Comparison of ENCODE assay signal across 1 cellular context in genomic region chr13:110915057-110915873, GRCh38.
TF ChIP-seq lines count a peak whose summit lies in the region.

ANKRD10 (minus strand) TSS chr13:110915069; CDS start chr13:110914934, 135 bp downstream.

TF ChIP-seq in HepG2, 621 proteins besides CTCF, POLR2A, EP300 and RAD21 (continued from another document and continues in another):
- TF ChIP-seq ZNF672 (CRISPR knock-in tag; IDR thresholded peaks at IDR 0.05): no peak
- TF ChIP-seq ATF7 (IDR thresholded peaks at IDR 0.05): no peak
- no peak for TF ChIP-seq ATF7 (CRISPR knock-in tag; IDR thresholded peaks at IDR 0.05)
- no peak for TF ChIP-seq NR2F6 (IDR thresholded peaks at IDR 0.05)
- TF ChIP-seq NR2F6 (CRISPR knock-in tag; IDR thresholded peaks at IDR 0.05): 0 out of 2 replicates have a peak, but pooled peaks have one; percentile 4
- TF ChIP-seq HOXD1 (CRISPR knock-in tag; IDR thresholded peaks at IDR 0.05): no peak
- TF ChIP-seq JUN (CRISPR knock-in tag; IDR thresholded peaks at IDR 0.05): no peak
- no peak for TF ChIP-seq BORCS8-MEF2B (CRISPR knock-in tag; IDR thresholded peaks at IDR 0.05)
- peak; percentile 74; the same call in 1 of the 2 replicates for TF ChIP-seq ZNF670 (CRISPR knock-in tag; IDR thresholded peaks at IDR 0.05; ENCODE audit: borderline replicate concordance)
- no peak for TF ChIP-seq PAX8 (CRISPR knock-in tag; IDR thresholded peaks at IDR 0.05; ENCODE audit: borderline replicate concordance)
- no peak; the same call in 1 of the 2 replicates for TF ChIP-seq THAP11 (CRISPR knock-in tag; IDR thresholded peaks at IDR 0.05)
- no peak for TF ChIP-seq ZNF496 (CRISPR knock-in tag; IDR thresholded peaks at IDR 0.05; ENCODE audit: insufficient replicate concordance)
- no peak; the same call in 1 of the 2 replicates for TF ChIP-seq KDM5B (CRISPR knock-in tag; IDR thresholded peaks at IDR 0.05; ENCODE audit: borderline replicate concordance)
- no peak for TF ChIP-seq ZSCAN25 (CRISPR knock-in tag; IDR thresholded peaks at IDR 0.05)
- no peak for TF ChIP-seq ATM (IDR thresholded peaks at IDR 0.05; ENCODE audit: borderline replicate concordance)
- no peak for TF ChIP-seq ZMYM2 (CRISPR knock-in tag; IDR thresholded peaks at IDR 0.05)
- TF ChIP-seq DMTF1 (CRISPR knock-in tag; IDR thresholded peaks at IDR 0.05): no peak
- TF ChIP-seq ZNF720 (CRISPR knock-in tag; IDR thresholded peaks at IDR 0.05): no peak
- TF ChIP-seq ZNF674 (CRISPR knock-in tag; IDR thresholded peaks at IDR 0.05; ENCODE audit: low read depth): no peak
- 0 out of 2 replicates have a peak, but pooled peaks have one; percentile 44 for TF ChIP-seq BCL3 (CRISPR knock-in tag; IDR thresholded peaks at IDR 0.05)
- TF ChIP-seq NFIC (IDR thresholded peaks at IDR 0.05; ENCODE audit: low read length): no peak
- no peak for TF ChIP-seq IKZF5 (CRISPR knock-in tag; IDR thresholded peaks at IDR 0.05)
- peak in 1 of 2 experiments; percentile 41; a peak in 1 of 4 replicates for TF ChIP-seq NR2F1 (CRISPR knock-in tag; IDR thresholded peaks at IDR 0.05)
- TF ChIP-seq GMEB1 (CRISPR knock-in tag; IDR thresholded peaks at IDR 0.05; ENCODE audit: borderline replicate concordance): no peak
- TF ChIP-seq TFE3 (CRISPR knock-in tag; IDR thresholded peaks at IDR 0.05): peak; percentile 52
- no peak for TF ChIP-seq ZBED4 (CRISPR knock-in tag; IDR thresholded peaks at IDR 0.05; ENCODE audit: borderline replicate concordance)
- no peak for TF ChIP-seq PPARG (CRISPR knock-in tag; conservative IDR thresholded peaks at IDR 0.05)
- peak; percentile 83 for TF ChIP-seq POLR2AphosphoS5 (IDR thresholded peaks at IDR 0.05; ENCODE audit: low read depth, low read length)
- peak; percentile 46; the same call in 1 of the 2 replicates for TF ChIP-seq RXRA (CRISPR knock-in tag; IDR thresholded peaks at IDR 0.05)
- TF ChIP-seq ZNF292 (CRISPR knock-in tag; IDR thresholded peaks at IDR 0.05; ENCODE audit: borderline replicate concordance, low read depth): no peak
- no peak for TF ChIP-seq ZNF543 (CRISPR knock-in tag; IDR thresholded peaks at IDR 0.05)
- no peak for TF ChIP-seq TFDP2 (CRISPR knock-in tag; IDR thresholded peaks at IDR 0.05)
- no peak for TF ChIP-seq FUBP1 (CRISPR knock-in tag; IDR thresholded peaks at IDR 0.05; ENCODE audit: borderline replicate concordance)
- TF ChIP-seq ZBTB7B (CRISPR knock-in tag; IDR thresholded peaks at IDR 0.05): peak; percentile 94
- no peak for TF ChIP-seq TCF7L2 (IDR thresholded peaks at IDR 0.05; ENCODE audit: low read depth, low read length)
- TF ChIP-seq ZNF160 (CRISPR knock-in tag; IDR thresholded peaks at IDR 0.05): peak; percentile 30; the same call in 1 of the 2 replicates
- TF ChIP-seq ZNF577 (CRISPR knock-in tag; IDR thresholded peaks at IDR 0.05; ENCODE audit: borderline replicate concordance, low read depth): no peak
- no peak for TF ChIP-seq ZNF737 (CRISPR knock-in tag; IDR thresholded peaks at IDR 0.05; ENCODE audit: borderline replicate concordance)
- TF ChIP-seq HOXA9 (CRISPR knock-in tag; IDR thresholded peaks at IDR 0.05; ENCODE audit: borderline replicate concordance): no peak
- no peak for TF ChIP-seq XBP1 (CRISPR knock-in tag; IDR thresholded peaks at IDR 0.05)
- peak; percentile 8; the same call in 1 of the 2 replicates for TF ChIP-seq NFYC (CRISPR knock-in tag; IDR thresholded peaks at IDR 0.05)
- no peak; the same call in 1 of the 2 replicates for TF ChIP-seq ELF1 (CRISPR knock-in tag; IDR thresholded peaks at IDR 0.05)
- TF ChIP-seq ELF4 (CRISPR knock-in tag; IDR thresholded peaks at IDR 0.05; ENCODE audit: borderline replicate concordance): no peak; the same call in 1 of the 2 replicates
- no peak for TF ChIP-seq BCLAF1 (IDR thresholded peaks at IDR 0.05)
- no peak; the same call in 1 of the 2 replicates for TF ChIP-seq AKAP8 (CRISPR knock-in tag; IDR thresholded peaks at IDR 0.05)
- TF ChIP-seq RAD51 (IDR thresholded peaks at IDR 0.05; ENCODE audit: borderline replicate concordance): no peak
- no peak for TF ChIP-seq NFE2 (CRISPR knock-in tag; IDR thresholded peaks at IDR 0.05)
- TF ChIP-seq RELA (CRISPR knock-in tag; IDR thresholded peaks at IDR 0.05): no peak
- TF ChIP-seq SMAD9 (CRISPR knock-in tag; IDR thresholded peaks at IDR 0.05): no peak
- no peak for TF ChIP-seq KLF16 (CRISPR knock-in tag; IDR thresholded peaks at IDR 0.05)
- no peak for TF ChIP-seq EED (CRISPR knock-in tag; IDR thresholded peaks at IDR 0.05)
